ENCODE assay signal across 30 cellular contexts in genomic region chr6:54690596-54690995, GRCh38.
"Had no signal": no experiment of that assay in that cellular context is flagged by ENCODE, and none has a peak within 500 bp of the region (broad histone marks: within the 10 kb centered on the region; RNA-seq: fewer than 3 reads in every experiment).

No MANE protein-coding gene starts in this region.

- H3K4me3 ChIP-seq: MG63, PC-9, SJSA1 had no signal

- H3K4me1 ChIP-seq: SJSA1 had no signal

- H3K36me3 ChIP-seq: MG63, SJSA1 had no signal

- H3K27me3 ChIP-seq: MG63, SJSA1 had no signal

- H2AFZ ChIP-seq: PC-9 had no signal

- H3K9ac ChIP-seq: SK-N-SH had no signal

- H3K27ac ChIP-seq: PC-9, SJSA1 had no signal

- H3K4me2 ChIP-seq: PC-9, SK-N-SH had no signal

- DNase-seq: Kasumi-1, MG63, NCI-H1048, NCI-H1092 treated with DMSO at 0.1 percent for 48 hours, NCI-H1105 treated with DMSO at 0.1 percent for 48 hours, NCI-H1436, NCI-H1694, NCI-H187, NCI-H1930, NCI-H2029 treated with DMSO at 0.1 percent for 48 hours, NCI-H2081 treated with DMSO at 0.1 percent for 48 hours, NCI-H2107, NCI-H2171, NCI-H226, NCI-H446 treated with DMSO at 0.1 percent for 48 hours, NCI-H510A, NCI-H524, NCI-H526, NCI-H69, NCI-H748 treated with DMSO at 0.1 percent for 48 hours, NCI-H82, PC-9, Right ventricle myocardium superior, RPMI8226, SHP77 treated with DMSO at 0.1 percent for 48 hours, SK-N-SH, SW 1271, T-helper 1 cell had no signal

- H3K9me3 ChIP-seq: MG63, SJSA1, SK-N-SH had no signal

- ATAC-seq: Panc1 had no signal
